ENCODE assay signal across 17 cellular contexts in the genomic region with DNA sequence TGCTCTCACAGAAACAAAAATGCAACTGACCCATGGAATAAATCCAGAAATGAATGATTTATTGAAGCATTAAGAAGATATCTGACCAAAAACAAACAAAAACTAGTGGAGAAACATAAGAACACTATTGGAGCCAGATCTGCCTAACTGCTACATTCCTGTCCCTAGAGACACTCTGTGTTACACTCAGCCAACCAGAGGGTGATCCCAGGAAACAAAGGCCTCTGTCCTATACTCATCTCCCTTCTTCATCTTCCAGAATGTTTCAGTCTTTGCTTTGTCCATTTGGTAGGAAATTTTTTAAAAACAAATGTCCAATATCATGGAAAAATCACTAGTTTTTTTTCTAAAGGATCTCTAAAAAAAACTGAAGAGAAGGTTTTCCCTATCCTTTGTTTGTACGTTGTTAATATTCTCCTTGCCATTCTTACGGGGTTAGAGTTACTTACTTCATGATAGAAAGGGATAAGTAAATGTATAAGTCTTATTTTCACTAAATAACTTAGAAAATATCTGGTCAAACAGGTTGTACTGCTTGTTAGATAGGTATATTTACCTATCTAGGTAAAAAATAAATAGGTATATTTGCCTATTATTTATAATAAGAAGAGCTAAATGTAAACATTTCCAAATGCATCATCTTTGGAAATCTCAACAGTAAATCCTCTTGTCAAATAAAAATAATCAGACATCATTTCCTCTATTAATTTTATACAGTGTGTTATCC.
"Had no signal": no experiment of that assay in that cellular context is flagged by ENCODE, and none has a peak within 500 bp of the region (broad histone marks: within the 10 kb centered on the region; RNA-seq: fewer than 3 reads in every experiment).

No MANE protein-coding gene starts in this region.

- H3K4me1 Mint-ChIP-seq: endodermal cell had no signal

- H3K27me3 Mint-ChIP-seq: activated CD4-positive, alpha-beta memory T cell treated with anti-CD3 and anti-CD28 coated beads for 36 hours; activated CD4-positive, alpha-beta T cell treated with anti-CD3 and anti-CD28 coated beads for 36 hours; activated CD8-positive, alpha-beta memory T cell treated with anti-CD3 and anti-CD28 coated beads, Interleukin-2, amount 10 ng/mL, durations not matched to agents 7 days and 5 days; naive thymus-derived CD8-positive, alpha-beta T cell had no signal

- H3K27ac Mint-ChIP-seq: activated CD4-positive, alpha-beta memory T cell treated with anti-CD3 and anti-CD28 coated beads for 36 hours; activated CD4-positive, alpha-beta T cell treated with anti-CD3 and anti-CD28 coated beads for 36 hours; endodermal cell had no signal

- H3K4me3 Mint-ChIP-seq: activated CD4-positive, alpha-beta memory T cell treated with anti-CD3 and anti-CD28 coated beads for 36 hours; endodermal cell had no signal

- FAIRE-seq: astrocyte had no signal

- DNase-seq: activated CD4-positive, alpha-beta memory T cell treated with anti-CD3 and anti-CD28 coated beads for 36 hours; activated CD4-positive, alpha-beta T cell treated with anti-CD3 and anti-CD28 coated beads for 36 hours; activated naive CD4-positive, alpha-beta T cell treated with anti-CD3 and anti-CD28 coated beads, Interleukin-2, amount 50 U/mL, for 16 hours; activated T-cell treated with anti-CD3 and anti-CD28 coated beads, Interleukin-2, amount 50 U/mL, for 1 hour; dorsolateral prefrontal cortex; endodermal cell; hippocampal formation; left ventricle myocardium superior; mesenchymal stem cell; posterior cingulate gyrus; stimulated activated naive CD8-positive, alpha-beta T cell treated with anti-CD3 and anti-CD28 coated beads, Interleukin-15, Interleukin-2, amounts not matched to agents 100 U/mL and 50 U/mL, for 24 hours; transverse colon; WERI-Rb-1 had no signal

- H3K9me3 Mint-ChIP-seq: activated CD4-positive, alpha-beta memory T cell treated with anti-CD3 and anti-CD28 coated beads for 36 hours; endodermal cell had no signal

- ATAC-seq: activated CD4-positive, alpha-beta T cell treated with anti-CD3 and anti-CD28 coated beads for 36 hours; left ventricle myocardium superior; right cardiac atrium; stimulated activated naive CD8-positive, alpha-beta T cell treated with anti-CD3 and anti-CD28 coated beads, Interleukin-15, Interleukin-2, amounts not matched to agents 100 U/mL and 50 U/mL, for 24 hours had no signal
